9 cellular contexts compared by ENCODE assay signal in genomic region chr1:226187019-226187322, GRCh38. TPM values are rescaled to one million over a fixed set of nuclear protein-coding genes. Genes with fewer than 3 reads are reported as not detected.
A peak's percentile ranks its signal among the peaks of the same experiment; 100 is the strongest.
DNase-seq lines count a peak whose midpoint lies in the region; ATAC-seq and TF ChIP-seq lines count a peak whose summit lies in the region.
"Had no signal": no experiment of that assay in that cellular context is flagged by ENCODE, and none has a peak within 500 bp of the region (broad histone marks: within the 10 kb centered on the region; RNA-seq: fewer than 3 reads in every experiment).

No MANE protein-coding gene starts in this region.

- H3K36me3 ChIP-seq in CD8-positive, alpha-beta memory T cell (ENCODE audit: insufficient read depth, low read length): no peaks in the 10 kb centered on the region
- H3K36me3 ChIP-seq in PC-9 (ENCODE audit: low read depth): no peaks in the 10 kb centered on the region
- H3K36me3 ChIP-seq in ovary: no peaks in the 10 kb centered on the region

- H3K4me1 ChIP-seq in CD8-positive, alpha-beta memory T cell (ENCODE audit: insufficient read depth, low read length): peaks cover 19% of the 10 kb centered on the region
- H3K4me1 ChIP-seq in PC-9 (replicated peaks; ENCODE audit: insufficient read depth) (peaks cover 21% of the 10 kb centered on the region), ovary (ENCODE audit: insufficient read depth) (peaks cover 4% of the 10 kb centered on the region)

- peak overlapping the region; percentile 90 for H3K27ac ChIP-seq in CD8-positive, alpha-beta memory T cell (ENCODE audit: low read depth, low read length)
- H3K27ac ChIP-seq in PC-9 (peak overlapping the region; percentile 61), epithelial cell of prostate (peak overlapping the region; percentile 93), ovary (peak overlapping the region; percentile 79 to 93)

- peaks cover 13% of the 10 kb centered on the region for H3F3A ChIP-seq in PC-9 (ENCODE audit: insufficient read depth, low read depth)

- peaks cover 47% of the 10 kb centered on the region for H3K79me2 ChIP-seq in PC-9 (ENCODE audit: low read depth)

- CTCF ChIA-PET in CD8-positive, alpha-beta memory T cell (lab: Charles Lee): no interaction called here
- CTCF ChIA-PET in PC-9 (lab: Charles Lee): interaction anchor here (0.6 kb wide), 1 partner anchor 61 kb away, joined by 4 read pairs; no protein-coding TSS in a partner anchor

- no peaks in the 10 kb centered on the region for H3K27me3 ChIP-seq in CD8-positive, alpha-beta memory T cell (ENCODE audit: insufficient read depth, low read length, poor library complexity, severe bottlenecking)
- H3K27me3 ChIP-seq in PC-9 (ENCODE audit: insufficient read depth, low read depth) (no peaks in the 10 kb centered on the region), ovary (no peaks in the 10 kb centered on the region)

- H3K27me3 Mint-ChIP-seq in CD8-positive, alpha-beta memory T cell: no peaks in the 10 kb centered on the region

- no peak for ATAC-seq in HG03378 (IDR thresholded peaks at IDR 0.05; ENCODE audit: unreplicated experiment)
- ATAC-seq in GM18519 (IDR thresholded peaks at IDR 0.05; ENCODE audit: low FRiP score, unreplicated experiment): no peak

- no peaks in the 10 kb centered on the region for H3K9me3 ChIP-seq in CD8-positive, alpha-beta memory T cell (ENCODE audit: low read length)
- H3K9me3 ChIP-seq in PC-9 (ENCODE audit: insufficient read depth, low read depth) (no peaks in the 10 kb centered on the region), ovary (no peaks in the 10 kb centered on the region)

- POLR2A ChIA-PET in CD8-positive, alpha-beta memory T cell (lab: Charles Lee): no interaction called here
- POLR2A ChIA-PET in PC-9 (lab: Charles Lee; ENCODE audit: unreplicated experiment): no interaction called here

- H3K4me3 Mint-ChIP-seq in CD8-positive, alpha-beta memory T cell: peak overlapping the region; percentile 89 to 98 (median 91)

- peaks cover 33 to 43% (median 36%) of the 10 kb centered on the region in 3 donors for H3K4me1 Mint-ChIP-seq in CD8-positive, alpha-beta memory T cell

- TSS peak; percentile 82 for BruUV-seq in PC-9 (replicated peaks; lab: Mats Ljungman, UMichigan)

- peak overlapping the region; percentile 97 for H3K4me3 ChIP-seq in CD8-positive, alpha-beta memory T cell (ENCODE audit: low read length)
- H3K4me3 ChIP-seq in PC-9 (peak overlapping the region; percentile 98), ovary (peak overlapping the region; percentile 79)

- no peak for TF ChIP-seq CTCF in PC-9 (conservative IDR thresholded peaks at IDR 0.05)
- TF ChIP-seq CTCF in ovary (IDR thresholded peaks at IDR 0.05): peak in 1 of 3 donors; percentile 3

- no peak for TF ChIP-seq POLR2A in ovary (IDR thresholded peaks at IDR 0.05)

- peaks cover 26% of the 10 kb centered on the region for H4K20me1 ChIP-seq in PC-9 (ENCODE audit: insufficient read depth)

- peak overlapping the region; percentile 98 for H2AFZ ChIP-seq in PC-9

- H3K4me2 ChIP-seq in PC-9: peak overlapping the region; percentile 97

- peaks cover 0 to 16% (median 2%) of the 10 kb centered on the region in 3 donors for H3K36me3 Mint-ChIP-seq in CD8-positive, alpha-beta memory T cell

- H3K9me2 ChIP-seq in PC-9 (ENCODE audit: insufficient read depth): no peaks in the 10 kb centered on the region

- intact Hi-C loops in PC-9 (cut with micrococcal nuclease; ENCODE audit: unreplicated experiment) (loop anchor here (5.0 kb wide), 1 partner anchor 195 kb away; no protein-coding TSS in a partner anchor), ovary (cut with DNase I) (no loop called here)

- H3K9me3 Mint-ChIP-seq in CD8-positive, alpha-beta memory T cell: no peaks in the 10 kb centered on the region

- 3 to 4% (median 3%) methylated on average over 10 of the region's 10 CpGs for WGBS in ovary, 3 donors

- no peak for TF ChIP-seq EP300 in ovary (IDR thresholded peaks at IDR 0.05)

- DNase-seq in CD8-positive, alpha-beta memory T cell: no peak
- DNase-seq in PC-9 (no peak), epithelial cell of prostate (ENCODE audit: low read depth, low spot score) (no peak), ovary (no peak), T-helper 9 cell (no peak)
- no peak for DNase-seq in stimulated activated naive CD4-positive, alpha-beta T cell treated with Interleukin-2 at 50 U/mL for 16 hours (lab: John Stamatoyannopoulos, UW)

- peak overlapping the region; percentile 72 to 98 (median 94) for H3K27ac Mint-ChIP-seq in CD8-positive, alpha-beta memory T cell

RNA-seq across cellular contexts. Expression of gene ACBD3, which starts 0.4 kb away (rescaled TPM):
- total RNA-seq in CD8-positive, alpha-beta memory T cell: 10 to 100 TPM; 20.4 to 21.5 TPM
- polyA plus RNA-seq in CD8-positive, alpha-beta memory T cell: 22.3 TPM
- total RNA-seq in PC-9 (2021) (39.3 and 46.4 TPM in 2 replicates), ovary (10 to 100 TPM; 28.1 to 45.9 (median 35.9) TPM)
- polyA plus RNA-seq in ovary: 10 to 100 TPM; 17.6 to 26.1 TPM

RNA-seq across cellular contexts. Expression of gene MIXL1, which starts 36.5 kb away (rescaled TPM):
- not detected for total RNA-seq in CD8-positive, alpha-beta memory T cell
- polyA plus RNA-seq in CD8-positive, alpha-beta memory T cell: not detected
- total RNA-seq in PC-9 (2021) (not detected in 2 replicates), ovary (under 1 TPM in 5 of 7 donors, not detected in 2; 0.15 to 0.78 (median 0.34) TPM)
- polyA plus RNA-seq in ovary: under 1 TPM; 0.23 to 0.55 TPM
- total RNA-seq: T-helper 1 cell treated with Interleukin-12 subunit alpha and Interleukin-12 subunit beta and Interleukin-4 antibody, amounts not matched to agents 30 ng/mL and 1 ng/mL, for 36 hours had no signal
